18 cellular contexts compared by ENCODE assay signal in genomic region chr10:31769564-31769963, GRCh38.
DNase-seq lines count a peak whose midpoint lies in the region; ATAC-seq, FAIRE-seq and TF ChIP-seq lines count a peak whose summit lies in the region.
"Had no signal": no experiment of that assay in that cellular context is flagged by ENCODE, and none has a peak within 500 bp of the region (broad histone marks: within the 10 kb centered on the region; RNA-seq: fewer than 3 reads in every experiment).

No MANE protein-coding gene starts in this region.

- no peaks in the 10 kb centered on the region for H3K79me2 ChIP-seq in astrocyte (ENCODE audit: insufficient read depth, low read length)

- H4K20me1 ChIP-seq in astrocyte (ENCODE audit: insufficient read depth, low read length) = no peaks in the 10 kb centered on the region
- H4K20me1 ChIP-seq: BLaER1 treated with 17β-estradiol and CSF1 and Interleukin-3, amounts not matched to agents 10 nM and 100 nM had no signal

- DNase-seq in AG20443 (ENCODE audit: low spot score) (peak; percentile 28), HT1080 (ENCODE audit: low read depth) (peak; percentile 44), astrocyte (ENCODE audit: low read depth) (peak; percentile 81), iris pigment epithelial cell (ENCODE audit: low read depth) (peak; percentile 82), NK-92 (lab: John Stamatoyannopoulos, UW; ENCODE audit: unreplicated experiment) (no peak), HT-29 (ENCODE audit: low spot score) (no peak), CD1c-positive myeloid dendritic cell (ENCODE audit: extremely low spot score) (no peak)
- DNase-seq: NCI-H1105 treated with DMSO at 0.1 percent for 48 hours, NCI-H2171 treated with DMSO at 0.1 percent for 48 hours had no signal

- no peaks in the 10 kb centered on the region for H3K27me3 Mint-ChIP-seq in astrocyte (ENCODE audit: low read depth, unreplicated experiment)
- H3K27me3 Mint-ChIP-seq: activated CD4-positive, alpha-beta T cell treated with anti-CD3 and anti-CD28 coated beads for 36 hours; activated naive CD4-positive, alpha-beta T cell treated with anti-CD3 and anti-CD28 coated beads, Interleukin-2, amount 50 U/mL, for 24 hours had no signal

- H3K9me3 ChIP-seq in astrocyte (ENCODE audit: insufficient read depth, low read depth, low read length) = no peaks in the 10 kb centered on the region
- H3K9me3 ChIP-seq: BLaER1 treated with 17β-estradiol and CSF1 and Interleukin-3, amounts not matched to agents 10 nM and 100 nM; gastroesophageal sphincter; lower lobe of right lung had no signal

- peak overlapping the region; percentile 50 for H3K27ac Mint-ChIP-seq in astrocyte (ENCODE audit: unreplicated experiment)
- H3K27ac Mint-ChIP-seq: activated CD4-positive, alpha-beta T cell treated with anti-CD3 and anti-CD28 coated beads for 36 hours; endodermal cell had no signal

- peaks cover 16% of the 10 kb centered on the region for H3K4me1 Mint-ChIP-seq in astrocyte (ENCODE audit: low read depth, unreplicated experiment)
- H3K4me1 Mint-ChIP-seq: endodermal cell had no signal

- FAIRE-seq in astrocyte (lab: Jason Lieb, UNC) = peak; percentile 71

- no peak overlapping the region for H3K4me3 Mint-ChIP-seq in astrocyte (ENCODE audit: unreplicated experiment)
- H3K4me3 Mint-ChIP-seq: activated CD4-positive, alpha-beta T cell treated with anti-CD3 and anti-CD28 coated beads for 36 hours; activated naive CD4-positive, alpha-beta T cell treated with anti-CD3 and anti-CD28 coated beads, Interleukin-2, amount 50 U/mL, for 24 hours; endodermal cell; nephron had no signal

- H3K27ac ChIP-seq in astrocyte (ENCODE audit: low read depth, low read length) = peak overlapping the region; percentile 78
- H3K27ac ChIP-seq: BLaER1 treated with 17β-estradiol and CSF1 and Interleukin-3, amounts not matched to agents 10 nM and 100 nM; lower lobe of right lung had no signal

- no peaks in the 10 kb centered on the region for H3K27me3 ChIP-seq in astrocyte (ENCODE audit: insufficient read depth, low read length)
- H3K27me3 ChIP-seq: BLaER1 treated with 17β-estradiol and CSF1 and Interleukin-3, amounts not matched to agents 10 nM and 100 nM; gastroesophageal sphincter had no signal

- H3K4me3 ChIP-seq in astrocyte (ENCODE audit: insufficient read depth, low read depth, low read length) = no peak overlapping the region
- H3K4me3 ChIP-seq: BLaER1 treated with 17β-estradiol and CSF1 and Interleukin-3, amounts not matched to agents 10 nM and 100 nM; gastroesophageal sphincter; K562; lower lobe of right lung had no signal

- H3K4me1 ChIP-seq in astrocyte (ENCODE audit: insufficient read depth, low read length) = peaks cover 23% of the 10 kb centered on the region
- H3K4me1 ChIP-seq: gastroesophageal sphincter, lower lobe of right lung had no signal

- H2AFZ ChIP-seq in astrocyte (ENCODE audit: low read depth, low read length) = no peak overlapping the region

- peak overlapping the region; percentile 28 for H3K9ac ChIP-seq in astrocyte (ENCODE audit: low read length)
- H3K9ac ChIP-seq: BLaER1 treated with 17β-estradiol and CSF1 and Interleukin-3, amounts not matched to agents 10 nM and 100 nM had no signal

- no peak for TF ChIP-seq CTCF in astrocyte (IDR thresholded peaks at IDR 0.05; ENCODE audit: insufficient read depth, low read depth, low read length)

- H3K36me3 Mint-ChIP-seq in astrocyte (ENCODE audit: low read depth, unreplicated experiment) = no peaks in the 10 kb centered on the region
- H3K36me3 Mint-ChIP-seq: activated naive CD4-positive, alpha-beta T cell treated with anti-CD3 and anti-CD28 coated beads, Interleukin-2, amount 50 U/mL, for 24 hours had no signal

- H3K4me2 ChIP-seq in astrocyte (ENCODE audit: low read length) = peak overlapping the region; percentile 16
- H3K4me2 ChIP-seq: BLaER1 treated with 17β-estradiol and CSF1 and Interleukin-3, amounts not matched to agents 10 nM and 100 nM had no signal

- no peaks in the 10 kb centered on the region for H3K9me3 Mint-ChIP-seq in astrocyte (ENCODE audit: unreplicated experiment)
- H3K9me3 Mint-ChIP-seq: activated naive CD4-positive, alpha-beta T cell treated with anti-CD3 and anti-CD28 coated beads, Interleukin-2, amount 50 U/mL, for 24 hours had no signal

- ATAC-seq in GM21367 (IDR thresholded peaks at IDR 0.05; ENCODE audit: unreplicated experiment) = no peak

- no peaks in the 10 kb centered on the region for H3K36me3 ChIP-seq in astrocyte (ENCODE audit: insufficient read depth, low read length)
- H3K36me3 ChIP-seq: BLaER1 treated with 17β-estradiol and CSF1 and Interleukin-3, amounts not matched to agents 10 nM and 100 nM; gastroesophageal sphincter; lower lobe of right lung had no signal

Comparison
In these comparisons a context has a peak if more than half of its experiments do, and no peak if none do; other contexts are left out.
1. DNase-seq: peak in AG20443 (single experiment), HT1080 (single experiment), astrocyte (single experiment) and iris pigment epithelial cell (single experiment); none in NK-92 (single experiment), HT-29 (single experiment) and CD1c-positive myeloid dendritic cell (single experiment).